Comparison of ENCODE assay signal across 8 cellular contexts in genomic region chr15:64093627-64094417, GRCh38. TPM values are rescaled to one million over a fixed set of nuclear protein-coding genes. Genes with fewer than 3 reads are reported as not detected.
DNase-seq lines count a peak whose midpoint lies in the region; ATAC-seq lines count a peak whose summit lies in the region.

Gene CIAO2A, minus strand, starts transcription at chr15:64093838. Its CDS starts 70 bp downstream, at chr15:64093768.

- peak within 1 kb of the TSS; percentile 76 for H3K27ac ChIP-seq in effector memory CD4-positive, alpha-beta T cell (ENCODE audit: insufficient read depth, low read length, poor library complexity, severe bottlenecking)

- H3K9me3 ChIP-seq in effector memory CD4-positive, alpha-beta T cell (ENCODE audit: control insufficient read depth, low read length) = no peaks in the 10 kb centered on the region

- peak within 1 kb of the TSS; percentile 59 for H3K4me3 ChIP-seq in effector memory CD4-positive, alpha-beta T cell (ENCODE audit: insufficient read depth, low read depth, low read length, poor library complexity, severe bottlenecking)

- peak; percentile 34 for ATAC-seq in GM19468 (IDR thresholded peaks at IDR 0.05; ENCODE audit: extremely low read depth, unreplicated experiment)

- no peaks in the 10 kb centered on the region for H3K36me3 ChIP-seq in effector memory CD4-positive, alpha-beta T cell (ENCODE audit: control insufficient read depth, insufficient read depth, low read length)

- no peaks in the 10 kb centered on the region for H3K27me3 ChIP-seq in effector memory CD4-positive, alpha-beta T cell (replicated peaks; ENCODE audit: control insufficient read depth, insufficient read depth, low read length, poor library complexity, severe bottlenecking)

- DNase-seq in CMK (ENCODE audit: low read depth) = peak; percentile 97
- peak; percentile 96 for DNase-seq in HS-5 (ENCODE audit: low read depth)
- DNase-seq in NK-92 treated with Interleukin-12 subunit alpha and Interleukin-12 subunit beta, amount 100 ng/mL, for 24 hours (lab: John Stamatoyannopoulos, UW) = peak; percentile 96
- DNase-seq in activated CD8-positive, alpha-beta memory T cell treated with anti-CD3 and anti-CD28 coated beads for 24 hours = peak; percentile 92
- DNase-seq in effector memory CD4-positive, alpha-beta T cell = peak; percentile 81 to 91 (median 85)
- DNase-seq in lung microvascular endothelial cell (ENCODE audit: low read depth in 2 of 2) = peak; percentile 97 to 99
- peak; percentile 90 to 95 (median 91) for DNase-seq in stimulated activated CD4-positive, alpha-beta T cell treated with anti-CD3 and anti-CD28 coated beads, TNF-alpha, amount 100 ng/mL, for 48 hours (ENCODE audit: low read depth in 3 of 3)

- H3K4me1 ChIP-seq in effector memory CD4-positive, alpha-beta T cell (ENCODE audit: control insufficient read depth, insufficient read depth, low read length, poor library complexity, severe bottlenecking) = peaks cover 36% of the 10 kb centered on the region

RNA-seq across cellular contexts. Expression of gene CIAO2A, which starts in this region (rescaled TPM):
- total RNA-seq in lung microvascular endothelial cell = 30.2 and 47.9 TPM in 2 replicates

Comparison
In these comparisons a context has a peak if more than half of its experiments do, and no peak if none do; other contexts are left out.
1. Peak in every context shown above with its lines: DNase-seq, ATAC-seq, H3K4me3 ChIP-seq and H3K27ac ChIP-seq.